In the genomic region with DNA sequence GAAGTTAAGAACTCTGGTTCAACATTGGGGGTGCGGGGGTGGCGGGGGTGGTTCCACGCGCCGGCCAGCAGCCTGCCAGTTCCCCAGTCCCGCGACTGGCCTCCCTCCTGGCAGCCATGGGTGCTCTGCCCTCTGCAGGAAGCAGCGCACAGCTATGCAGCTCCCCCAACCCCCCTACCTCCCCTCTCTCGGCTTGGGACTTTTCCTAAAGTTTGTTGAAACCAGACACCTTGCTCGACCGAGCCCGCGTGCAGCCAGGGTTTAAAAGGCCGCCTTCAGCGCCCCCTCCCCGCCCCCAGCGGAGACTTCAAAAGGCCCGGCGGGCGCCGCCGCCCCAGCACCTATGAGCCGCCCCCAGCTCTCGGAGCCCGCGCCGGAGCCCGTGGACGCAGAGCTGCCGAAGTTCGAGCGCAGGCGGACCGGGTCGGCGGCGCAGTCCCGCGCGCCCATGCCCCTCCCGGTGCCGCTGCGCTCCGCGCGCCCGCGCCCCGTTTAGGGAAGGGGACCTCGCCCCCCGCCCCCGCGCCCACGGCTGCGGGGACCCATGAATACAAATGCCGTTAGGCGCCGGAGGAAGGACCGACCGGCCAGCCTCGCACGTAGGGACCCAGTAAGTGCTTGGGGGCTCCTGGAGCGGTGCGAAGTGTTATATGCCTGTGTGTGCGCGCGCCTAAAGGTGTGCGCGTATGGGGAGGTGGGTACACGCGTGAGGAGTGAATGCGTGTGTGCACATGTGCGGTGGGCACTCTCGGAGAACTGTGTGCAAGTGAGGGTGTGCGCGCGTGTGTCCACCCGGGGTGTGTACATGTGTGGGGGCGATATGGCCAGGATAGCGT, we compare ENCODE assay signal across 8 cellular contexts.
DNase-seq lines count a peak whose midpoint lies in the region; ATAC-seq and TF ChIP-seq lines count a peak whose summit lies in the region.

No MANE protein-coding gene starts in this region.

- no peaks in the 10 kb centered on the region for H3K9me3 Mint-ChIP-seq in activated T-cell treated with anti-CD3 and anti-CD28 coated beads, Interleukin-2, amount 50 U/mL, for 24 hours

- peaks cover 21% of the 10 kb centered on the region for H3K4me1 Mint-ChIP-seq in activated T-cell treated with anti-CD3 and anti-CD28 coated beads, Interleukin-2, amount 50 U/mL, for 24 hours (ENCODE audit: low read depth)

- H3K27ac ChIP-seq in stomach smooth muscle (ENCODE audit: low read length) = no peak overlapping the region

- H3K4me3 ChIP-seq in iPS-11a (ENCODE audit: low read depth, low read length) = peak overlapping the region; percentile 37
- H3K4me3 ChIP-seq in stomach smooth muscle (ENCODE audit: low read length in 2 of 2) = peak overlapping the region; percentile 64 to 76

- H3K27ac Mint-ChIP-seq in activated T-cell treated with anti-CD3 and anti-CD28 coated beads, Interleukin-2, amount 50 U/mL, for 24 hours = no peak overlapping the region

- no peak overlapping the region for H3K9ac ChIP-seq in stomach smooth muscle (ENCODE audit: low read length in 2 of 2)

- DNase-seq in NCI-H748 (lab: John Stamatoyannopoulos, UW; ENCODE audit: unreplicated experiment) (peak; percentile 11), NCI-H748 treated with DMSO at 0.1 percent for 48 hours (lab: John Stamatoyannopoulos, UW) (no peak), GM13976 (ENCODE audit: low spot score) (no peak)
- DNase-seq in activated T-cell treated with anti-CD3 and anti-CD28 coated beads, Interleukin-2, amount 50 U/mL, for 24 hours = no peak
- no peak for DNase-seq in activated CD8-positive, alpha-beta memory T cell treated with anti-CD3 and anti-CD28 coated beads, Interleukin-2, amount 50 U/mL, for 48 hours

- no peaks in the 10 kb centered on the region for H3K36me3 ChIP-seq in stomach smooth muscle (ENCODE audit: control insufficient read depth in 2 of 2, insufficient read depth in 2 of 2, low read length in 2 of 2)

- ATAC-seq in HG03342 (IDR thresholded peaks at IDR 0.05; ENCODE audit: unreplicated experiment) = no peak

- peaks cover 44% of the 10 kb centered on the region for H3K4me1 ChIP-seq in stomach smooth muscle (ENCODE audit: control insufficient read depth, insufficient read depth, low read length)

- no peaks in the 10 kb centered on the region for H3K36me3 Mint-ChIP-seq in activated T-cell treated with anti-CD3 and anti-CD28 coated beads, Interleukin-2, amount 50 U/mL, for 24 hours (ENCODE audit: low read depth)

- in situ Hi-C loops in GM13976 (cut with MboI; ENCODE audit: low sequenced_read_pairs, unreplicated experiment) = loop anchor here (10.0 kb wide), 1 partner anchor 131 kb away; no protein-coding TSS in a partner anchor

- TF ChIP-seq CTCF in GM13976 (IDR thresholded peaks at IDR 0.05; ENCODE audit: borderline replicate concordance, control extremely low read depth, extremely low read depth, insufficient read depth, missing control alignments) = no peak

- H3K27me3 Mint-ChIP-seq in activated T-cell treated with anti-CD3 and anti-CD28 coated beads, Interleukin-2, amount 50 U/mL, for 24 hours = peaks cover 75% of the 10 kb centered on the region

- H3K27me3 ChIP-seq in stomach smooth muscle (ENCODE audit: control insufficient read depth in 1 of 2, insufficient read depth in 2 of 2, low read length in 2 of 2) = peaks cover 27 to 31% of the 10 kb centered on the region in 2 donors

- H3K9me3 ChIP-seq in stomach smooth muscle (ENCODE audit: control insufficient read depth in 2 of 2, low read length in 2 of 2) = no peaks in the 10 kb centered on the region

- peak overlapping the region; percentile 73 for H3K4me3 Mint-ChIP-seq in activated T-cell treated with anti-CD3 and anti-CD28 coated beads, Interleukin-2, amount 50 U/mL, for 24 hours
